Comparison of ENCODE assay signal across 8 cellular contexts in genomic region chr13:97307882-97308624, GRCh38.
A peak's percentile ranks its signal among the peaks of the same experiment; 100 is the strongest.
DNase-seq lines count a peak whose midpoint lies in the region; ATAC-seq, FAIRE-seq and TF ChIP-seq lines count a peak whose summit lies in the region.

No MANE protein-coding gene starts in this region.

- TF ChIP-seq CTCF in colonic mucosa (IDR thresholded peaks at IDR 0.05): no peak
- TF ChIP-seq CTCF in right lobe of liver (IDR thresholded peaks at IDR 0.05): no peak
- no peak for TF ChIP-seq CTCF in vagina (IDR thresholded peaks at IDR 0.05)

- H3K4me1 ChIP-seq in colonic mucosa (no peaks in the 10 kb centered on the region), right lobe of liver (peaks cover 0 to 50% (median 15%) of the 10 kb centered on the region in 4 donors), vagina (peaks cover 69% of the 10 kb centered on the region)

- H3K9me3 ChIP-seq in colonic mucosa: no peaks in the 10 kb centered on the region
- H3K9me3 ChIP-seq in right lobe of liver: no peaks in the 10 kb centered on the region
- no peaks in the 10 kb centered on the region for H3K9me3 ChIP-seq in vagina

- H3K9ac ChIP-seq in colonic mucosa (ENCODE audit: low read depth in 2 of 2, low read length in 2 of 2): no peak overlapping the region

- POLR2A ChIA-PET in HEK293T (lab: Yijun Ruan, JAX): no interaction called here

- peak; percentile 26 for DNase-seq in NCI-H2171 treated with DMSO at 0.1 percent for 48 hours (lab: John Stamatoyannopoulos, UW)
- DNase-seq in NCI-H2171 (lab: John Stamatoyannopoulos, UW): no peak
- no peak for DNase-seq in colonic mucosa
- DNase-seq in right lobe of liver: peak in 2 of 3 donors; percentile 59 to 72
- no peak for DNase-seq in vagina (ENCODE audit: extremely low spot score in 2 of 2)
- no peak for DNase-seq in GM12891 (ENCODE audit: insufficient read length, low spot score)
- DNase-seq in HEK293T (ENCODE audit: extremely low spot score): no peak
- no peak for DNase-seq in activated CD8-positive, alpha-beta memory T cell treated with anti-CD3 and anti-CD28 coated beads, Interleukin-2, amount 50 U/mL, for 4 hours

- peak; percentile 50 to 74 (median 68) for ATAC-seq in right lobe of liver

- no peaks in the 10 kb centered on the region for H3K27me3 ChIP-seq in colonic mucosa
- H3K27me3 ChIP-seq in right lobe of liver: no peaks in the 10 kb centered on the region
- H3K27me3 ChIP-seq in vagina: no peaks in the 10 kb centered on the region

- TF ChIP-seq POLR2A in right lobe of liver (IDR thresholded peaks at IDR 0.05): no peak
- TF ChIP-seq POLR2A in vagina (IDR thresholded peaks at IDR 0.05): no peak
- no peak for TF ChIP-seq POLR2A in GM12891 (IDR thresholded peaks at IDR 0.05; ENCODE audit: low read depth, low read length)

- no peak for FAIRE-seq in GM12891 (lab: Jason Lieb, UNC)

- H3K27ac ChIP-seq in colonic mucosa: peak overlapping the region; percentile 4
- peak overlapping the region in 1 of 3 donors; percentile 82 for H3K27ac ChIP-seq in right lobe of liver
- H3K27ac ChIP-seq in vagina: peak overlapping the region; percentile 51

- H3K4me3 ChIP-seq in colonic mucosa (no peak overlapping the region), right lobe of liver (no peak overlapping the region), vagina (no peak overlapping the region)

- CTCF ChIA-PET in HEK293T (lab: Yijun Ruan, JAX): no interaction called here

- WGBS in right lobe of liver (ENCODE audit: insufficient coverage, low coverage, low lambda C conversion rate, missing lambda C conversion rate): 50% methylated on average over 3 of the region's 3 CpGs

- no peaks in the 10 kb centered on the region for H3K36me3 ChIP-seq in colonic mucosa
- H3K36me3 ChIP-seq in right lobe of liver: no peaks in the 10 kb centered on the region
- no peaks in the 10 kb centered on the region for H3K36me3 ChIP-seq in vagina

- intact Hi-C loops in colonic mucosa (cut with DNase I) (no loop called here), right lobe of liver (cut with DNase I) (no loop called here), vagina (cut with DNase I) (no loop called here)

TF ChIP-seq in GM12891, 5 proteins besides CTCF, POLR2A, EP300 and RAD21:
- TF ChIP-seq POU2F2 (IDR thresholded peaks at IDR 0.05; ENCODE audit: low read depth, low read length): no peak
- TF ChIP-seq TAF1 (IDR thresholded peaks at IDR 0.05; ENCODE audit: low read depth, low read length): no peak

TF ChIP-seq in HEK293T, 16 proteins besides CTCF, POLR2A, EP300 and RAD21:
- no peak for TF ChIP-seq FOXM1 (IDR thresholded peaks at IDR 0.05; ENCODE audit: borderline replicate concordance)
- no peak for TF ChIP-seq ZNF384 (IDR thresholded peaks at IDR 0.05)
- TF ChIP-seq CTBP1 (IDR thresholded peaks at IDR 0.05; ENCODE audit: borderline replicate concordance): no peak
- TF ChIP-seq LEF1 (IDR thresholded peaks at IDR 0.05; ENCODE audit: borderline replicate concordance): no peak
- TF ChIP-seq TARDBP (IDR thresholded peaks at IDR 0.05): no peak
- TF ChIP-seq ARNT (IDR thresholded peaks at IDR 0.05): no peak
- TF ChIP-seq SP1 (IDR thresholded peaks at IDR 0.05): no peak
- no peak for TF ChIP-seq ELF4 (IDR thresholded peaks at IDR 0.05)
- no peak for TF ChIP-seq FOXK2 (IDR thresholded peaks at IDR 0.05)
- TF ChIP-seq L3MBTL2 (conservative IDR thresholded peaks at IDR 0.05): no peak
- TF ChIP-seq NFRKB (IDR thresholded peaks at IDR 0.05): no peak
- TF ChIP-seq SUZ12 (IDR thresholded peaks at IDR 0.05): no peak

Comparison
In these comparisons a context has a peak if more than half of its experiments do, and no peak if none do; other contexts are left out.
1. DNase-seq: peak in NCI-H2171 treated with DMSO at 0.1 percent for 48 hours (single experiment) and right lobe of liver (2 of 3); none in NCI-H2171 (single experiment), colonic mucosa (single experiment), vagina (0 of 2), GM12891 (single experiment), HEK293T (single experiment) and activated CD8-positive, alpha-beta memory T cell treated with anti-CD3 and anti-CD28 coated beads, Interleukin-2, amount 50 U/mL, for 4 hours (single experiment).